In genomic region chr11:95705485-95706124, GRCh38 we compare ENCODE assay signal across 9 cellular contexts.
DNase-seq lines count a peak whose midpoint lies in the region; ATAC-seq and TF ChIP-seq lines count a peak whose summit lies in the region.
"Had no signal": no experiment of that assay in that cellular context is flagged by ENCODE, and none has a peak within 500 bp of the region (broad histone marks: within the 10 kb centered on the region; RNA-seq: fewer than 3 reads in every experiment).

No MANE protein-coding gene starts in this region.

- no peak overlapping the region for H3K4me2 ChIP-seq in Loucy (ENCODE audit: low read depth, low read length, poor library complexity, severe bottlenecking)

- no peaks in the 10 kb centered on the region for H3K79me2 ChIP-seq in Loucy (ENCODE audit: insufficient read depth, low read length)

- peak overlapping the region; percentile 69 for H2AFZ ChIP-seq in Loucy (ENCODE audit: low read length)

- H3K4me3 ChIP-seq in H7 (ENCODE audit: insufficient read depth, low read depth, low read length) (no peak overlapping the region), Loucy (ENCODE audit: low read length, poor library complexity, severe bottlenecking) (no peak overlapping the region)

- H3K36me3 Mint-ChIP-seq in activated T-helper 17 cell treated with anti-CD3 and anti-CD28 coated beads, Interleukin-2, amount 50 U/mL, for 72 hours (ENCODE audit: low read depth): no peaks in the 10 kb centered on the region

- H3K4me3 Mint-ChIP-seq in activated T-helper 17 cell treated with anti-CD3 and anti-CD28 coated beads, Interleukin-2, amount 50 U/mL, for 72 hours: no peak overlapping the region
- H3K4me3 Mint-ChIP-seq: stimulated activated naive CD8-positive, alpha-beta T cell treated with anti-CD3 and anti-CD28 coated beads, Interleukin-15, Interleukin-2, amounts not matched to agents 100 ng/mL and 50 ng/mL, for 24 hours had no signal

- no peaks in the 10 kb centered on the region for H3F3A ChIP-seq in Loucy (ENCODE audit: low read depth)

- H3K9me3 Mint-ChIP-seq in activated T-helper 17 cell treated with anti-CD3 and anti-CD28 coated beads, Interleukin-2, amount 50 U/mL, for 72 hours: no peaks in the 10 kb centered on the region
- H3K9me3 Mint-ChIP-seq: stimulated activated naive CD8-positive, alpha-beta T cell treated with anti-CD3 and anti-CD28 coated beads, Interleukin-15, Interleukin-2, amounts not matched to agents 100 ng/mL and 50 ng/mL, for 24 hours had no signal

- DNase-seq in EL (peak; percentile 74), H7 (peak; percentile 36), RPMI8226 (peak; percentile 76), fibroblast of the conjunctiva (ENCODE audit: low read depth) (peak; percentile 84), non-pigmented ciliary epithelial cell (ENCODE audit: low read depth) (peak; percentile 54), stromal cell of bone marrow (ENCODE audit: low read depth) (peak; percentile 78)

- no peaks in the 10 kb centered on the region for H3K27me3 ChIP-seq in H7 (ENCODE audit: control insufficient read depth, insufficient read depth, low read length)
- no peaks in the 10 kb centered on the region for H3K27me3 ChIP-seq in Loucy (ENCODE audit: insufficient read depth, low read length, poor library complexity, severe bottlenecking)

- no peak overlapping the region for H3K9ac ChIP-seq in Loucy (ENCODE audit: low read depth, low read length, poor library complexity, severe bottlenecking)

- no peaks in the 10 kb centered on the region for H3K36me3 ChIP-seq in H7 (replicated peaks; ENCODE audit: control insufficient read depth, insufficient read depth, low read length)
- H3K36me3 ChIP-seq in Loucy (ENCODE audit: insufficient read depth, low read length): no peaks in the 10 kb centered on the region

- H3K4me1 Mint-ChIP-seq in activated T-helper 17 cell treated with anti-CD3 and anti-CD28 coated beads, Interleukin-2, amount 50 U/mL, for 72 hours: peaks cover 6% of the 10 kb centered on the region

- TF ChIP-seq CTCF in Loucy (conservative IDR thresholded peaks at IDR 0.05; ENCODE audit: low read length): peak; percentile 99

- ATAC-seq in activated T-helper 17 cell treated with anti-CD3 and anti-CD28 coated beads, Interleukin-2, amount 50 U/mL, for 72 hours (replicated peaks): peak; percentile 82

- H3K4me1 ChIP-seq in Loucy (ENCODE audit: insufficient read depth, low read length, poor library complexity, severe bottlenecking): peaks cover 9% of the 10 kb centered on the region

- H3K9me3 ChIP-seq in Loucy (ENCODE audit: insufficient read depth, low read depth, low read length): no peaks in the 10 kb centered on the region

- no peak overlapping the region for H3K27ac Mint-ChIP-seq in activated T-helper 17 cell treated with anti-CD3 and anti-CD28 coated beads, Interleukin-2, amount 50 U/mL, for 72 hours
- H3K27ac Mint-ChIP-seq: stimulated activated naive CD8-positive, alpha-beta T cell treated with anti-CD3 and anti-CD28 coated beads, Interleukin-15, Interleukin-2, amounts not matched to agents 100 ng/mL and 50 ng/mL, for 24 hours had no signal

- H4K20me1 ChIP-seq in Loucy (ENCODE audit: insufficient read depth, low read length, poor library complexity, severe bottlenecking): no peaks in the 10 kb centered on the region

- no peaks in the 10 kb centered on the region for H3K9me2 ChIP-seq in Loucy (replicated peaks; ENCODE audit: low read depth, low read length)

- no peaks in the 10 kb centered on the region for H3K27me3 Mint-ChIP-seq in activated T-helper 17 cell treated with anti-CD3 and anti-CD28 coated beads, Interleukin-2, amount 50 U/mL, for 72 hours
- H3K27me3 Mint-ChIP-seq: stimulated activated naive CD8-positive, alpha-beta T cell treated with anti-CD3 and anti-CD28 coated beads, Interleukin-15, Interleukin-2, amounts not matched to agents 100 ng/mL and 50 ng/mL, for 24 hours had no signal
